2 cellular contexts compared by ENCODE assay signal in genomic region chr22:27148886-27149470, GRCh38.
TF ChIP-seq lines count a peak whose summit lies in the region.

No MANE protein-coding gene starts in this region.

TF ChIP-seq in HEK293, 187 proteins besides CTCF, POLR2A, EP300 and RAD21 (continued from another document):
- TF ChIP-seq ZNF580 (tag by site-specific recombination; IDR thresholded peaks at IDR 0.05) (peak; percentile 69; the same call in 1 of the 2 replicates), ZNF146 (tag by site-specific recombination; IDR thresholded peaks at IDR 0.05) (peak; percentile 98)

TF ChIP-seq in H1, 55 proteins besides CTCF, POLR2A, EP300 and RAD21 (continued from another document):
- no peak for TF ChIP-seq ATF3 (IDR thresholded peaks at IDR 0.05; ENCODE audit: insufficient read depth, low read depth, low read length)
TF ChIP-seq in H1: peak in this region for 1.
